ENCODE assay signal across 8 cellular contexts in genomic region chr11:82971531-82971946, GRCh38.
DNase-seq lines count a peak whose midpoint lies in the region; ATAC-seq, FAIRE-seq and TF ChIP-seq lines count a peak whose summit lies in the region.
"Not testable (repeated sequence)": the region's sequence is repeated elsewhere in the genome, so short reads cannot be mapped to it uniquely, and the experiment has no call there.

No MANE protein-coding gene starts in this region.

- peak overlapping the region; percentile 85 for H3K27ac ChIP-seq in GM12878 (ENCODE audit: control insufficient read depth, insufficient read depth)
- not testable (repeated sequence) for H3K27ac ChIP-seq in small intestine (ENCODE audit: low read depth in 1 of 2, low read length in 1 of 2); thymus (ENCODE audit: low read depth)

- intact Hi-C loops in GM12878 (cut with micrococcal nuclease; ENCODE audit: unreplicated experiment): loop anchor here (1.0 to 5.0 kb wide), 3 partner anchors 44 to 185 kb away; partner anchors contain the start of gene PCF11

- H3K9me3 Mint-ChIP-seq in T-helper 1 cell treated with Interleukin-12 subunit alpha and Interleukin-12 subunit beta and Interleukin-4 antibody, amounts not matched to agents 30 μg/mL and 1 μg/mL, for 36 hours: not testable (repeated sequence)

- H3K4me3 ChIP-seq in GM12878: peak overlapping the region; percentile 32
- not testable (repeated sequence) for H3K4me3 ChIP-seq in small intestine (ENCODE audit: low read depth in 1 of 2, low read length in 2 of 2)
- peak overlapping the region; percentile 11 for H3K4me3 ChIP-seq in thymus (ENCODE audit: low read length)

- not testable (repeated sequence) for H3K27me3 ChIP-seq in GM12878 (replicated peaks in 1 of 2; ENCODE audit: control insufficient read depth in 2 of 2, insufficient read depth in 2 of 2, low read length in 1 of 2); small intestine (ENCODE audit: control insufficient read depth in 2 of 2, insufficient read depth in 2 of 2, low read length in 2 of 2); thymus (ENCODE audit: control insufficient read depth, insufficient read depth)

- 1% methylated on average over 8 of the region's 8 CpGs for WGBS in GM12878 (ENCODE audit: insufficient coverage, insufficient replicate concordance, low lambda C conversion rate, missing lambda C conversion rate)
- 73 to 87% (median 80%) methylated on average over 8 of the region's 8 CpGs for WGBS in small intestine, 3 donors
- 36% methylated on average over 8 of the region's 8 CpGs for WGBS in thymus

- TF ChIP-seq EP300 in GM12878 (IDR thresholded peaks at IDR 0.05; ENCODE audit: borderline replicate concordance in 1 of 2, control insufficient read depth in 1 of 2, low read depth in 2 of 2, low read length in 2 of 2): not testable (repeated sequence)

- not testable (repeated sequence) for H3K36me3 ChIP-seq in GM12878 (ENCODE audit: control insufficient read depth in 2 of 2, insufficient read depth in 2 of 2, low read length in 1 of 2); small intestine (ENCODE audit: control insufficient read depth in 2 of 2, insufficient read depth in 2 of 2, low read length in 2 of 2); thymus (ENCODE audit: control insufficient read depth, insufficient read depth)

- POLR2A ChIA-PET in GM12878 (lab: Charles Lee): interaction anchor here (0.6 to 4.5 kb wide), 13 partner anchors 10 to 104 kb away, joined by 3 to 25 read pairs (median 4); partner anchors contain the start of genes DDIAS and RAB30

- H3K4me1 ChIP-seq in GM12878 (ENCODE audit: control insufficient read depth, insufficient read depth, low read length): peaks cover 41% of the 10 kb centered on the region
- H3K4me1 ChIP-seq in small intestine (ENCODE audit: control insufficient read depth in 2 of 2, insufficient read depth in 1 of 2, low read depth in 1 of 2, low read length in 1 of 2); thymus (ENCODE audit: control insufficient read depth, insufficient read depth, low read length): not testable (repeated sequence)

- not testable (repeated sequence) for H3K9ac ChIP-seq in GM12878 (ENCODE audit: control insufficient read depth, insufficient read depth, low read length)

- H3K36me3 Mint-ChIP-seq in T-helper 1 cell treated with Interleukin-12 subunit alpha and Interleukin-12 subunit beta and Interleukin-4 antibody, amounts not matched to agents 30 μg/mL and 1 μg/mL, for 36 hours (ENCODE audit: low read depth): not testable (repeated sequence)

- H3K79me2 ChIP-seq in GM12878 (ENCODE audit: control insufficient read depth, insufficient read depth, low read length): not testable (repeated sequence)

- BruUV-seq in GM12878 (replicated peaks; lab: Mats Ljungman, UMichigan): not testable (repeated sequence)

- H3K27me3 Mint-ChIP-seq in T-helper 1 cell treated with Interleukin-12 subunit alpha and Interleukin-12 subunit beta and Interleukin-4 antibody, amounts not matched to agents 30 μg/mL and 1 μg/mL, for 36 hours (ENCODE audit: low read depth): not testable (repeated sequence)

- H3K27ac Mint-ChIP-seq in T-helper 1 cell treated with Interleukin-12 subunit alpha and Interleukin-12 subunit beta and Interleukin-4 antibody, amounts not matched to agents 30 μg/mL and 1 μg/mL, for 36 hours: peak overlapping the region; percentile 71

- not testable (repeated sequence) for TF ChIP-seq RAD21 in GM12878 (IDR thresholded peaks at IDR 0.05; ENCODE audit: insufficient read depth, low read depth, low read length)

- TF ChIP-seq POLR2A in GM12878 (IDR thresholded peaks at IDR 0.05; ENCODE audit: low read depth, low read length): peak; percentile 68

- DNase-seq in activated T-cell treated with anti-CD3 and anti-CD28 coated beads for 48 hours (ENCODE audit: low read depth) (peak; percentile 34), GM12878 (ENCODE audit: low read depth, low spot score) (peak; percentile 68), small intestine (peak; percentile 19)

- CTCF ChIA-PET in GM12878 (lab: Yijun Ruan, JAX): interaction anchor here (0.6 to 2.3 kb wide), 10 partner anchors 10 to 278 kb away, joined by 3 to 9 read pairs (median 4); no protein-coding TSS in a partner anchor

- not testable (repeated sequence) for H2AFZ ChIP-seq in GM12878 (ENCODE audit: control insufficient read depth, low read depth, low read length)

- not testable (repeated sequence) for TF ChIP-seq CTCF in GM12878 (IDR thresholded peaks at IDR 0.05 in 2 of 3, conservative IDR thresholded peaks at IDR 0.05 in 1 of 3; ENCODE audit: control insufficient read depth in 2 of 3, extremely low read depth in 1 of 3, insufficient read depth in 1 of 3, low read depth in 3 of 3, low read length in 3 of 3)

- H4K20me1 ChIP-seq in GM12878 (ENCODE audit: control insufficient read depth, insufficient read depth): not testable (repeated sequence)

- SMC1A ChIA-PET in GM12878 (lab: Charles Lee; ENCODE audit: uncharacterized antibody, unreplicated experiment): interaction anchor here (0.9 to 4.5 kb wide), 17 partner anchors 9 to 209 kb away, joined by 3 to 51 read pairs (median 8); no protein-coding TSS in a partner anchor

- ATAC-seq in GM18498 (IDR thresholded peaks at IDR 0.05; ENCODE audit: unreplicated experiment) (peak; percentile 45), GM19455 (IDR thresholded peaks at IDR 0.05; ENCODE audit: unreplicated experiment) (peak; percentile 50), HG03378 (IDR thresholded peaks at IDR 0.05; ENCODE audit: unreplicated experiment) (peak; percentile 33), GM12878 (peak; percentile 78)

- FAIRE-seq in GM12878 (lab: Jason Lieb, UNC): peak; percentile 71
- not testable (repeated sequence) for FAIRE-seq in small intestine (lab: Jason Lieb, UNC)

- in situ Hi-C loops in GM12878 (cut with MboI): not testable (repeated sequence)

- H3K9me3 ChIP-seq in GM12878 (replicated peaks; ENCODE audit: control insufficient read depth, insufficient read depth, low read length); small intestine (ENCODE audit: control insufficient read depth, low read depth); thymus (ENCODE audit: control insufficient read depth): not testable (repeated sequence)

- RAD21 ChIA-PET in GM12878 (lab: Charles Lee; ENCODE audit: unreplicated experiment): interaction anchor here (0.8 to 2.3 kb wide), 17 partner anchors 9 to 185 kb away, joined by 3 to 16 read pairs (median 7); partner anchors contain the start of gene PCF11

- peak overlapping the region; percentile 64; the same call in 1 of the 2 replicates for H3K4me2 ChIP-seq in GM12878 (ENCODE audit: control insufficient read depth, insufficient read depth)

- H3K4me1 Mint-ChIP-seq in T-helper 1 cell treated with Interleukin-12 subunit alpha and Interleukin-12 subunit beta and Interleukin-4 antibody, amounts not matched to agents 30 μg/mL and 1 μg/mL, for 36 hours (ENCODE audit: low read depth): peaks cover 15% of the 10 kb centered on the region

- H3K4me3 Mint-ChIP-seq in T-helper 1 cell treated with Interleukin-12 subunit alpha and Interleukin-12 subunit beta and Interleukin-4 antibody, amounts not matched to agents 30 μg/mL and 1 μg/mL, for 36 hours: peak overlapping the region; percentile 74

TF ChIP-seq in GM12878, 131 proteins besides CTCF, POLR2A, EP300 and RAD21 (continues in another document):
- TF ChIP-seq, protein P1, sequence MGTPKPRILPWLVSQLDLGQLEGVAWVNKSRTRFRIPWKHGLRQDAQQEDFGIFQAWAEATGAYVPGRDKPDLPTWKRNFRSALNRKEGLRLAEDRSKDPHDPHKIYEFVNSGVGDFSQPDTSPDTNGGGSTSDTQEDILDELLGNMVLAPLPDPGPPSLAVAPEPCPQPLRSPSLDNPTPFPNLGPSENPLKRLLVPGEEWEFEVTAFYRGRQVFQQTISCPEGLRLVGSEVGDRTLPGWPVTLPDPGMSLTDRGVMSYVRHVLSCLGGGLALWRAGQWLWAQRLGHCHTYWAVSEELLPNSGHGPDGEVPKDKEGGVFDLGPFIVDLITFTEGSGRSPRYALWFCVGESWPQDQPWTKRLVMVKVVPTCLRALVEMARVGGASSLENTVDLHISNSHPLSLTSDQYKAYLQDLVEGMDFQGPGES (IDR thresholded peaks at IDR 0.05): peak; percentile 38; the same call in 1 of the 2 replicates
- TF ChIP-seq CBFB (IDR thresholded peaks at IDR 0.05; ENCODE audit: low read depth) (peak; percentile 88), SP1 (IDR thresholded peaks at IDR 0.05; ENCODE audit: low read depth, low read length) (peak; percentile 3), BCL11A (IDR thresholded peaks at IDR 0.05; ENCODE audit: low read depth, low read length) (peak; percentile 71), DPF2 (IDR thresholded peaks at IDR 0.05) (peak; percentile 52), TCF3 (IDR thresholded peaks at IDR 0.05; ENCODE audit: borderline replicate concordance, insufficient read depth, low read depth, low read length) (peak; percentile 24; the same call in 1 of the 2 replicates), NBN (IDR thresholded peaks at IDR 0.05) (peak; percentile 51; the same call in 1 of the 2 replicates), FOXM1 (IDR thresholded peaks at IDR 0.05; ENCODE audit: low read depth, low read length) (peak; percentile 57; the same call in 1 of the 2 replicates), ETV6 (conservative IDR thresholded peaks at IDR 0.05 in 1 of 2, IDR thresholded peaks at IDR 0.05 in 1 of 2; ENCODE audit: borderline replicate concordance in 1 of 2, low read depth in 1 of 2) (peak in 1 of 2 experiments; percentile 36; a peak in 1 of 4 replicates), ZSCAN29 (IDR thresholded peaks at IDR 0.05) (0 out of 2 replicates have a peak, but pooled peaks have one; percentile 28), CREM (IDR thresholded peaks at IDR 0.05; ENCODE audit: low read depth) (peak; percentile 53), PAX5 (IDR thresholded peaks at IDR 0.05; ENCODE audit: borderline replicate concordance, low read depth, low read length) (peak; percentile 41; the same call in 1 of the 2 replicates), PML (IDR thresholded peaks at IDR 0.05; ENCODE audit: low read length) (peak; percentile 75), SMARCA5 (IDR thresholded peaks at IDR 0.05) (0 out of 2 replicates have a peak, but pooled peaks have one; percentile 42), TCF7 (IDR thresholded peaks at IDR 0.05; ENCODE audit: borderline replicate concordance) (peak; percentile 59; the same call in 1 of the 2 replicates), ZBED1 (IDR thresholded peaks at IDR 0.05; ENCODE audit: borderline replicate concordance) (peak; percentile 84; the same call in 1 of the 2 replicates)
